8 cellular contexts compared by ENCODE assay signal in genomic region chr1:192810253-192810880, GRCh38. TPM values are rescaled to one million over a fixed set of nuclear protein-coding genes. Genes with fewer than 3 reads are reported as not detected.
A peak's percentile ranks its signal among the peaks of the same experiment; 100 is the strongest.
DNase-seq lines count a peak whose midpoint lies in the region; ATAC-seq, FAIRE-seq and TF ChIP-seq lines count a peak whose summit lies in the region.

No MANE protein-coding gene starts in this region.

- peak overlapping the region in 7 of 12 donors; percentile 83 to 93 (median 89) for H3K27ac ChIP-seq in heart left ventricle
- no peak overlapping the region for H3K27ac ChIP-seq in kidney (ENCODE audit: low read depth in 2 of 2, low read length in 2 of 2)
- H3K27ac ChIP-seq in transverse colon: peak overlapping the region; percentile 92 to 96 (median 94)

- intact Hi-C loops in heart left ventricle (cut with DNase I): loop anchor here in 2 of 10 donors (5.0 kb wide), 2 partner anchors 207 to 333 kb away; no protein-coding TSS in a partner anchor
- intact Hi-C loops in Right ventricle myocardium superior (cut with DNase I): no loop called here
- intact Hi-C loops in kidney (cut with DNase I): no loop called here
- intact Hi-C loops in transverse colon (cut with DNase I; ENCODE audit: low total_unique reads): no loop called here
- intact Hi-C loops in sciatic nerve (cut with DNase I): no loop called here

- H3K9me3 Mint-ChIP-seq in activated naive CD8-positive, alpha-beta T cell treated with anti-CD3 and anti-CD28 coated beads, Interleukin-2, amount 10 ng/mL, durations not matched to agents 7 days and 5 days: no peaks in the 10 kb centered on the region

- H3K4me1 Mint-ChIP-seq in activated naive CD8-positive, alpha-beta T cell treated with anti-CD3 and anti-CD28 coated beads, Interleukin-2, amount 10 ng/mL, durations not matched to agents 7 days and 5 days: peaks cover 19% of the 10 kb centered on the region

- DNase-seq in heart left ventricle (peak in 2 of 5 donors; percentile 28 to 30), Right ventricle myocardium superior (no peak), LoVo (ENCODE audit: low spot score) (peak; percentile 9), kidney (no peak), transverse colon (peak; percentile 24), sciatic nerve (ENCODE audit: low spot score) (no peak), NCI-H2107 treated with DMSO at 0.1 percent for 48 hours (lab: John Stamatoyannopoulos, UW; ENCODE audit: unreplicated experiment) (no peak)
- DNase-seq in activated naive CD8-positive, alpha-beta T cell treated with anti-CD3 and anti-CD28 coated beads, Interleukin-2, amount 10 ng/mL, durations not matched to agents 7 days and 5 days: no peak

- TF ChIP-seq CTCF in heart left ventricle (IDR thresholded peaks at IDR 0.05): no peak
- no peak for TF ChIP-seq CTCF in kidney (IDR thresholded peaks at IDR 0.05; ENCODE audit: borderline replicate concordance, extremely low read depth, insufficient read depth)
- TF ChIP-seq CTCF in transverse colon (IDR thresholded peaks at IDR 0.05): no peak

- H3K4me3 ChIP-seq in heart left ventricle: peak overlapping the region in 11 of 12 donors; percentile 60 to 89 (median 75)
- peak overlapping the region; percentile 85 to 92 for H3K4me3 ChIP-seq in kidney (ENCODE audit: low read length in 2 of 2)
- peak overlapping the region; percentile 33 to 96 (median 62) for H3K4me3 ChIP-seq in transverse colon

- no peaks in the 10 kb centered on the region for H3K27me3 Mint-ChIP-seq in activated naive CD8-positive, alpha-beta T cell treated with anti-CD3 and anti-CD28 coated beads, Interleukin-2, amount 10 ng/mL, durations not matched to agents 7 days and 5 days

- H3K4me1 ChIP-seq in heart left ventricle (peaks cover 0 to 49% (median 21%) of the 10 kb centered on the region in 12 donors), kidney (ENCODE audit: control insufficient read depth in 1 of 2, insufficient read depth in 1 of 2, low read depth in 1 of 2, low read length in 2 of 2) (peaks cover 0 to 7% of the 10 kb centered on the region in 2 donors), transverse colon (peaks cover 0 to 25% (median 4%) of the 10 kb centered on the region in 4 donors)

- ATAC-seq in heart left ventricle (no peak), Right ventricle myocardium superior (ENCODE audit: poor library complexity) (no peak), sciatic nerve (no peak)
- ATAC-seq in activated naive CD8-positive, alpha-beta T cell treated with anti-CD3 and anti-CD28 coated beads, Interleukin-2, amount 10 ng/mL, durations not matched to agents 7 days and 5 days (ENCODE audit: low read depth): no peak

- H3K4me3 Mint-ChIP-seq in activated naive CD8-positive, alpha-beta T cell treated with anti-CD3 and anti-CD28 coated beads, Interleukin-2, amount 10 ng/mL, durations not matched to agents 7 days and 5 days: peak overlapping the region; percentile 50

- no peak for TF ChIP-seq EP300 in transverse colon (IDR thresholded peaks at IDR 0.05; ENCODE audit: low read depth)

- peak overlapping the region; percentile 5 to 29 for H3K9ac ChIP-seq in kidney (ENCODE audit: low read length in 2 of 2)

- WGBS in heart left ventricle, 4 donors: 66 to 74% (median 73%) methylated on average over 5 of the region's 5 CpGs
- 53 to 55% methylated on average over 2 to 5 of the region's 5 CpGs for WGBS in transverse colon (ENCODE audit: low coverage in 1 of 2), 2 donors

- no peak for FAIRE-seq in kidney (lab: Jason Lieb, UNC)

- peaks cover 2% of the 10 kb centered on the region for H3K36me3 Mint-ChIP-seq in activated naive CD8-positive, alpha-beta T cell treated with anti-CD3 and anti-CD28 coated beads, Interleukin-2, amount 10 ng/mL, durations not matched to agents 7 days and 5 days

- POLR2A ChIA-PET in activated naive CD8-positive, alpha-beta T cell treated with anti-CD3 and anti-CD28 coated beads, Interleukin-2, amount 10 ng/mL, durations not matched to agents 7 days and 5 days (lab: Charles Lee): no interaction called here

- H3K27me3 ChIP-seq in heart left ventricle (no peaks in the 10 kb centered on the region), transverse colon (no peaks in the 10 kb centered on the region)

- no peak overlapping the region for H3K27ac Mint-ChIP-seq in activated naive CD8-positive, alpha-beta T cell treated with anti-CD3 and anti-CD28 coated beads, Interleukin-2, amount 10 ng/mL, durations not matched to agents 7 days and 5 days

- in situ Hi-C loops in transverse colon (cut with MboI; ENCODE audit: low pct_ligation_motif_present in 1 of 4, low pct_unique_long_range_greater_than_20kb in 1 of 4, low sequenced_read_pairs in 3 of 4): loop anchor here in 2 of 4 donors (10.0 to 25.0 kb wide), 3 partner anchors 204 to 302 kb away; partner anchors contain the start of genes CDC73 (in 1 of the 2), GLRX2 (in 1 of the 2) and RGS1 (in 1 of the 2)

- TF ChIP-seq POLR2A in heart left ventricle (IDR thresholded peaks at IDR 0.05): no peak
- TF ChIP-seq POLR2A in transverse colon (IDR thresholded peaks at IDR 0.05): peak; percentile 19

- H3K9me3 ChIP-seq in heart left ventricle (no peaks in the 10 kb centered on the region), kidney (ENCODE audit: control insufficient read depth in 1 of 2, low read length in 2 of 2) (no peaks in the 10 kb centered on the region), transverse colon (no peaks in the 10 kb centered on the region)

- peaks cover 0 to 23% (median 10%) of the 10 kb centered on the region in 9 donors for H3K36me3 ChIP-seq in heart left ventricle
- no peaks in the 10 kb centered on the region for H3K36me3 ChIP-seq in kidney (ENCODE audit: control insufficient read depth in 1 of 2, insufficient read depth in 2 of 2, low read length in 2 of 2)
- no peaks in the 10 kb centered on the region for H3K36me3 ChIP-seq in transverse colon

RNA-seq across cellular contexts. Expression of gene RGS2, which starts 1.5 kb away (rescaled TPM):
- total RNA-seq in heart left ventricle (10 to 100 TPM in 4 of 9 donors, 1 to 10 TPM in 5; 7.6 to 32.6 (median 9.8) TPM), Right ventricle myocardium superior (18.4 TPM), kidney (51.2 TPM), transverse colon (100 to 1,000 TPM in 1 of 4 donors, 10 to 100 TPM in 3; 22.1 to 132 (median 68.9) TPM), sciatic nerve (42.5 TPM)
- polyA plus RNA-seq in heart left ventricle (10 to 100 TPM; 20.5 to 25.7 TPM), kidney (ENCODE audit: insufficient read depth, low read depth, low replicate concordance) (85.1 TPM)
- total RNA-seq in activated naive CD8-positive, alpha-beta T cell treated with anti-CD3 and anti-CD28 coated beads, Interleukin-2, amount 10 ng/mL, durations not matched to agents 7 days and 5 days: 10 to 100 TPM; 17.5 TPM

Comparison
In these comparisons a context has a peak if more than half of its experiments do, and no peak if none do; other contexts are left out.
1. DNase-seq: peak in LoVo (single experiment) and transverse colon (single experiment); none in Right ventricle myocardium superior (single experiment), activated naive CD8-positive, alpha-beta T cell treated with anti-CD3 and anti-CD28 coated beads, Interleukin-2, amount 10 ng/mL, durations not matched to agents 7 days and 5 days (single experiment), kidney (single experiment), sciatic nerve (single experiment) and NCI-H2107 treated with DMSO at 0.1 percent for 48 hours (single experiment).
2. H3K27ac ChIP-seq: peak in heart left ventricle (7 of 12) and transverse colon (4 of 4); none in kidney (0 of 2).
3. Peak in every context shown above with its lines, with median percentiles within 50 percentile points of each other: H3K4me3 ChIP-seq.